Comparison of ENCODE assay signal across 19 cellular contexts in genomic region chr1:162905174-162905573, GRCh38. TPM values are rescaled to one million over a fixed set of nuclear protein-coding genes. Genes with fewer than 3 reads are reported as not detected.
DNase-seq lines count a peak whose midpoint lies in the region; TF ChIP-seq lines count a peak whose summit lies in the region.
"Had no signal": no experiment of that assay in that cellular context is flagged by ENCODE, and none has a peak within 500 bp of the region (broad histone marks: within the 10 kb centered on the region; RNA-seq: fewer than 3 reads in every experiment).

No MANE protein-coding gene starts in this region.

- no peaks in the 10 kb centered on the region for H3K36me3 ChIP-seq in right atrium auricular region
- no peaks in the 10 kb centered on the region for H3K36me3 ChIP-seq in mesendoderm (ENCODE audit: control insufficient read depth, insufficient read depth, low read length)
- H3K36me3 ChIP-seq: cardiac muscle cell, gastroesophageal sphincter had no signal

- intact Hi-C loops in cardiac septum (cut with DNase I), result no loop called here

- no peak overlapping the region for H3K56ac ChIP-seq in mesendoderm (ENCODE audit: low read length)

- H3K79me1 ChIP-seq in mesendoderm (ENCODE audit: low read length), result no peaks in the 10 kb centered on the region

- no peak overlapping the region for H2BK120ac ChIP-seq in mesendoderm (ENCODE audit: low read depth, low read length)

- H3K4me1 ChIP-seq in right atrium auricular region (peaks cover 0 to 11% of the 10 kb centered on the region in 2 donors), mesendoderm (ENCODE audit: control insufficient read depth, low read depth, low read length) (no peaks in the 10 kb centered on the region)
- H3K4me1 ChIP-seq: gastroesophageal sphincter had no signal

- no CpG with 5 or more reads among the region's 1 CpG for WGBS in mesendoderm (ENCODE audit: extremely low coverage, insufficient coverage, low lambda C conversion rate)

- no peaks in the 10 kb centered on the region for H3K9me3 ChIP-seq in right atrium auricular region
- H3K9me3 ChIP-seq: gastroesophageal sphincter had no signal

- TF ChIP-seq CTCF in right atrium auricular region (IDR thresholded peaks at IDR 0.05), result no peak

- no peak overlapping the region for H3K4ac ChIP-seq in mesendoderm (ENCODE audit: low read depth, low read length)

- H4K8ac ChIP-seq in mesendoderm (ENCODE audit: low read depth, low read length), result no peak overlapping the region

- H3K9ac ChIP-seq in mesendoderm (ENCODE audit: low read length), result no peak overlapping the region

- DNase-seq in right atrium auricular region (ENCODE audit: low spot score) (no peak), cardiac septum (ENCODE audit: low spot score) (no peak), astrocyte of the hippocampus (ENCODE audit: low read depth, low spot score) (peak; percentile 26), mesendoderm (peak; percentile 11), cerebellum (ENCODE audit: low spot score) (no peak), T-helper 2 cell (no peak), RPMI8226 (no peak), midbrain (lab: John Stamatoyannopoulos, UW) (no peak)
- DNase-seq: activated CD4-positive, alpha-beta memory T cell treated with anti-CD3 and anti-CD28 coated beads for 36 hours; activated T-cell treated with anti-CD3 and anti-CD28 coated beads, Interleukin-2, amount 50 U/mL, for 24 hours; effector memory CD4-positive, alpha-beta T cell; nephron progenitor cell; stimulated activated naive CD8-positive, alpha-beta T cell treated with anti-CD3 and anti-CD28 coated beads, Interleukin-15, amount 100 ng/mL, for 72 hours had no signal

- H2AK5ac ChIP-seq in mesendoderm (ENCODE audit: low read length), result no peak overlapping the region

- H3K4me3 ChIP-seq in right atrium auricular region (no peak overlapping the region), mesendoderm (ENCODE audit: low read length) (no peak overlapping the region)
- H3K4me3 ChIP-seq: cardiac muscle cell, gastroesophageal sphincter, lung had no signal

- H3K27me3 ChIP-seq in right atrium auricular region (no peaks in the 10 kb centered on the region), mesendoderm (ENCODE audit: insufficient read depth, low read length, poor library complexity) (no peaks in the 10 kb centered on the region)
- H3K27me3 ChIP-seq: cardiac muscle cell, gastroesophageal sphincter had no signal

- H2BK5ac ChIP-seq in mesendoderm (ENCODE audit: low read length), result no peak overlapping the region

- no peak overlapping the region for H4K5ac ChIP-seq in mesendoderm (ENCODE audit: low read length)

- H3K27ac ChIP-seq in right atrium auricular region, result peak overlapping the region; percentile 67 to 84
- H3K27ac ChIP-seq in mesendoderm (ENCODE audit: low read depth, low read length), result no peak overlapping the region
- H3K27ac ChIP-seq: cardiac muscle cell, gastroesophageal sphincter had no signal

- no peak overlapping the region for H2BK15ac ChIP-seq in mesendoderm (replicated peaks; ENCODE audit: low read depth)

- H3K23ac ChIP-seq in mesendoderm (ENCODE audit: low read length), result no peak overlapping the region

- no peak overlapping the region for H3K18ac ChIP-seq in mesendoderm (ENCODE audit: low read length)

- no peak overlapping the region for H3K4me2 ChIP-seq in mesendoderm (ENCODE audit: low read length)

- H3K79me2 ChIP-seq in mesendoderm (ENCODE audit: control insufficient read depth, insufficient read depth, low read length), result no peaks in the 10 kb centered on the region

RNA-seq across cellular contexts. Expression of gene CCDC190, which starts 44.2 kb away (rescaled TPM):
- total RNA-seq in right atrium auricular region (under 1 TPM; 0.28 to 0.33 TPM), cardiac septum (0.59 TPM), cerebellum (not detected)
- polyA plus RNA-seq in mesendoderm (2013, experiment 1 of 2), result 1.6 TPM
- polyA plus RNA-seq in mesendoderm (2013, experiment 2 of 2), result 0.99 TPM
- total RNA-seq: activated CD4-positive, alpha-beta memory T cell treated with anti-CD3 and anti-CD28 coated beads for 36 hours; activated naive CD4-positive, alpha-beta T cell treated with anti-CD3 and anti-CD28 coated beads, Interleukin-2, amount 50 U/mL, for 72 hours; cardiac muscle cell; gastroesophageal sphincter; H4; NCI-H460 had no signal
- polyA plus RNA-seq: cardiac muscle cell had no signal

Comparison
In these comparisons a context has a peak if more than half of its experiments do, and no peak if none do; other contexts are left out.
1. DNase-seq: peak in astrocyte of the hippocampus (single experiment) and mesendoderm (single experiment); none in right atrium auricular region (single experiment), cardiac septum (single experiment), cerebellum (single experiment), T-helper 2 cell (0 of 5), RPMI8226 (single experiment) and midbrain (single experiment).